Comparison of ENCODE assay signal across 9 cellular contexts in the genomic region with DNA sequence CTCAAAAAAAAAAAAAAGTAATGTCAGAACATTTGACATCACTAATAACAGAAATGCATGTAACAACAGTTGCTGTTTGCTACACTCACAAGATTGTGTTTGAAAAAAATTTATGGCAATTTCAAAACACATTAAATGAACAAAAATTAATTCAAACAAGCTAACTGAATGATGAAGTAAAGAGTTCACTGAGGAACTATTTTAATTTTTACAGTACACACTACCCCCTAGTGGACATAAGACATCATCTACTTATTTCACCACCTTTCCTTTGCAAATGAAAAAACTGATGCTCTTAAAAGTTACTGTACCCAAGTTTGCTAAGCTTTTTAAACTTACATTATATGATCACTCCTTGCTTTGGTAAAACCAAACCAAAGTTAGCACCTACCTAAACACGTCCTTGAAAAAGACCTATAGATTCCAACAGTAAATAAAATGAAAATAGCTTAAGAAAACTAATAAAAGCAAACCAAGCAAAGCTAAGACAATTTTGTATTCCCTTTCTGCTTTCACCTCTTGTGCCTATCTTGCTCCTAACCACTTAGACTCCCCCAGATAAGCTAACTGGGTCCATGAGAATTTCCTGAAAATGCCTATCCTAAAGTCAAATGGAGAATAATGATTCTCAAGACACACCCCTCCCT. TPM values are rescaled to one million over a fixed set of nuclear protein-coding genes. Genes with fewer than 3 reads are reported as not detected.
DNase-seq lines count a peak whose midpoint lies in the region; ATAC-seq, FAIRE-seq and TF ChIP-seq lines count a peak whose summit lies in the region.
"Had no signal": no experiment of that assay in that cellular context is flagged by ENCODE, and none has a peak within 500 bp of the region (broad histone marks: within the 10 kb centered on the region; RNA-seq: fewer than 3 reads in every experiment).

No MANE protein-coding gene starts in this region.

- no peaks in the 10 kb centered on the region for H3K27me3 ChIP-seq in SK-N-SH (ENCODE audit: insufficient read depth)
- no peaks in the 10 kb centered on the region for H3K27me3 ChIP-seq in fibroblast of lung (ENCODE audit: control insufficient read depth, insufficient read depth, low read length)
- no peaks in the 10 kb centered on the region for H3K27me3 ChIP-seq in pancreas
- H3K27me3 ChIP-seq: BLaER1 had no signal

- peak overlapping the region in 1 of 2 experiments; percentile 47; a peak in 2 of 4 replicates for H3K27ac ChIP-seq in SK-N-SH (ENCODE audit: low read depth in 2 of 2, low read length in 1 of 2)
- H3K27ac ChIP-seq in fibroblast of lung (ENCODE audit: insufficient read depth, low read length): no peak overlapping the region
- H3K27ac ChIP-seq in pancreas: no peak overlapping the region
- H3K27ac ChIP-seq: BLaER1 had no signal

- no peaks in the 10 kb centered on the region for H3K9me3 ChIP-seq in SK-N-SH
- H3K9me3 ChIP-seq in fibroblast of lung (ENCODE audit: control insufficient read depth, insufficient read depth, low read depth, low read length): no peaks in the 10 kb centered on the region
- no peaks in the 10 kb centered on the region for H3K9me3 ChIP-seq in pancreas
- H3K9me3 ChIP-seq: BLaER1 had no signal

- H3F3A ChIP-seq in SK-N-SH (replicated peaks; ENCODE audit: insufficient read depth): peaks cover 30% of the 10 kb centered on the region

- CTCF ChIA-PET in SK-N-SH (lab: Yijun Ruan, JAX): interaction anchor here (0.6 to 3.1 kb wide), 37 partner anchors 9 to 742 kb away, joined by 3 to 31 read pairs (median 4); a partner anchor contains a TSS

- TF ChIP-seq CTCF in SK-N-SH (IDR thresholded peaks at IDR 0.05): peak; percentile 77
- TF ChIP-seq CTCF in fibroblast of lung (conservative IDR thresholded peaks at IDR 0.05 in 1 of 2, IDR thresholded peaks at IDR 0.05 in 1 of 2; ENCODE audit: low read depth in 1 of 2, low read length in 2 of 2): peak in 1 of 2 donors; percentile 48
- TF ChIP-seq CTCF in pancreas (IDR thresholded peaks at IDR 0.05): peak; percentile 38 to 64 (median 48)

- POLR2A ChIA-PET in SK-N-SH (lab: Yijun Ruan, JAX): interaction anchor here (0.6 to 2.2 kb wide), 2 partner anchors 12 to 16 kb away, joined by 4 to 10 read pairs; no protein-coding TSS in a partner anchor

- peak; percentile 9 for FAIRE-seq in pancreas (lab: Jason Lieb, UNC)

- peaks cover under 1% of the 10 kb centered on the region for H3K36me3 Mint-ChIP-seq in IgD-negative memory B cell

- H3K79me2 ChIP-seq in SK-N-SH (ENCODE audit: insufficient read depth) (peaks cover 100% of the 10 kb centered on the region), fibroblast of lung (ENCODE audit: control insufficient read depth, insufficient read depth, low read length) (peaks cover 91% of the 10 kb centered on the region)

- H3K9ac ChIP-seq in SK-N-SH (no peak overlapping the region), fibroblast of lung (ENCODE audit: insufficient read depth, low read length) (no peak overlapping the region)
- H3K9ac ChIP-seq: BLaER1 had no signal

- H3K9me2 ChIP-seq in SK-N-SH: no peaks in the 10 kb centered on the region

- H3K27ac Mint-ChIP-seq in IgD-negative memory B cell: peak overlapping the region; percentile 15 to 80 (median 25)

- 0% methylated on average over 1 of the region's 1 CpG for WGBS in SK-N-SH (ENCODE audit: low lambda C conversion rate)
- 15 to 28% methylated on average over 1 of the region's 1 CpG for WGBS in pancreas, 2 donors

- intact Hi-C loops in pancreas (cut with DNase I): loop anchor here in 2 of 3 donors (10.0 kb wide), 1 partner anchor 435 kb away; no protein-coding TSS in a partner anchor

- H3K36me3 ChIP-seq in SK-N-SH (replicated peaks in 1 of 2; ENCODE audit: control insufficient read depth in 1 of 2, insufficient read depth in 2 of 2, low read length in 1 of 2) (peaks cover 0 to 4% of the 10 kb centered on the region in 2 experiments), fibroblast of lung (ENCODE audit: control insufficient read depth, insufficient read depth, low read length) (no peaks in the 10 kb centered on the region), pancreas (no peaks in the 10 kb centered on the region)

- no peak for TF ChIP-seq EP300 in SK-N-SH (IDR thresholded peaks at IDR 0.05; ENCODE audit: borderline replicate concordance in 1 of 2, low read depth in 1 of 2, low read length in 1 of 2)

- H3K4me3 Mint-ChIP-seq in IgD-negative memory B cell: peak overlapping the region in 3 of 4 donors; percentile 10 to 83 (median 70)

- H3K4me1 ChIP-seq in SK-N-SH (ENCODE audit: control insufficient read depth in 1 of 2, insufficient read depth in 2 of 2, low read depth in 1 of 2, low read length in 1 of 2) (peaks cover 7 to 24% of the 10 kb centered on the region in 2 experiments; a peak in 3 of 4 replicates), fibroblast of lung (ENCODE audit: control insufficient read depth, extremely low read depth, insufficient read depth, low read length) (peaks cover 11% of the 10 kb centered on the region), pancreas (peaks cover under 1 to 13% (median 12%) of the 10 kb centered on the region in 3 donors)

- TF ChIP-seq RAD21 in SK-N-SH (IDR thresholded peaks at IDR 0.05; ENCODE audit: low read length): peak; percentile 58

- no peak overlapping the region for H2AFZ ChIP-seq in SK-N-SH (ENCODE audit: low read depth)
- no peak overlapping the region for H2AFZ ChIP-seq in fibroblast of lung (ENCODE audit: low read length)

- H3K4me2 ChIP-seq in SK-N-SH (no peak overlapping the region), fibroblast of lung (ENCODE audit: extremely low read depth, insufficient read depth, low read length) (no peak overlapping the region)
- H3K4me2 ChIP-seq: BLaER1 had no signal

- H3K27me3 Mint-ChIP-seq in IgD-negative memory B cell: no peaks in the 10 kb centered on the region

- H3K9me3 Mint-ChIP-seq in IgD-negative memory B cell: no peaks in the 10 kb centered on the region

- peaks cover 74 to 75% (median 75%) of the 10 kb centered on the region in 3 donors for H3K4me1 Mint-ChIP-seq in IgD-negative memory B cell

- peak; percentile 63 to 89 (median 84) for ATAC-seq in pancreas
- no peak for ATAC-seq in GM21737 (IDR thresholded peaks at IDR 0.05; ENCODE audit: unreplicated experiment)

- H3K4me3 ChIP-seq in SK-N-SH (ENCODE audit: low read depth in 2 of 2, low read length in 1 of 2) (no peak overlapping the region), fibroblast of lung (replicated peaks in 1 of 4; ENCODE audit: control extremely low read depth in 1 of 4, insufficient read depth in 1 of 4, low read depth in 3 of 4, low read length in 4 of 4) (no peak overlapping the region), pancreas (no peak overlapping the region)
- H3K4me3 ChIP-seq: BLaER1 had no signal

- DNase-seq in NCI-H1092 treated with DMSO at 0.1 percent for 48 hours (lab: John Stamatoyannopoulos, UW) (peak; percentile 11), NCI-H1092 (lab: John Stamatoyannopoulos, UW) (no peak), SK-N-SH (peak; percentile 41), fibroblast of lung (ENCODE audit: low read depth in 2 of 2) (peak; percentile 55 to 84), pancreas (no peak)
- no peak for DNase-seq in stimulated activated CD4-positive, alpha-beta T cell treated with anti-CD3 and anti-CD28 coated beads, Interleukin-15, amount 100 ng/mL, for 24 hours

- peaks cover 83% of the 10 kb centered on the region for H4K20me1 ChIP-seq in SK-N-SH (ENCODE audit: insufficient read depth)
- H4K20me1 ChIP-seq in fibroblast of lung (ENCODE audit: control insufficient read depth, extremely low read depth, insufficient read depth, low read length): no peaks in the 10 kb centered on the region

TF ChIP-seq in SK-N-SH, 30 proteins besides CTCF, POLR2A, EP300 and RAD21:
- TF ChIP-seq SMC3 (IDR thresholded peaks at IDR 0.05; ENCODE audit: low read depth, low read length) (peak; percentile 38; the same call in 1 of the 2 replicates), MEF2A (IDR thresholded peaks at IDR 0.05; ENCODE audit: borderline replicate concordance, low read depth) (no peak)

RNA-seq across cellular contexts. Expression of a gene that starts 22.2 kb away (rescaled TPM):
- 245 TPM for polyA plus RNA-seq in IgD-negative memory B cell
- 102 and 121 TPM in 2 replicates for polyA plus RNA-seq in SK-N-SH (2012; rRNA removed)
- polyA plus RNA-seq in SK-N-SH (2012; cell fraction: cytosol; rRNA removed): 128 and 131 TPM in 2 replicates
- polyA plus RNA-seq in SK-N-SH (2012; cell fraction: nucleus; rRNA removed): 39.9 and 65.6 TPM in 2 replicates
- 82.2 and 115 TPM in 2 replicates for total RNA-seq in fibroblast of lung
- 149 and 169 TPM in 2 replicates for polyA plus RNA-seq in fibroblast of lung
- 146 and 170 TPM in 2 replicates for polyA plus RNA-seq in fibroblast of lung (2012)
- 26.1 and 34.6 TPM in 2 replicates for polyA minus RNA-seq in fibroblast of lung (ENCODE audit: low replicate concordance)
- 10 to 100 TPM; 14.7 to 33.2 (median 21.5) TPM for total RNA-seq in pancreas
- polyA plus RNA-seq in pancreas: 10 to 100 TPM; 18.3 to 32.7 TPM

RNA-seq across cellular contexts. Expression of a gene that starts 41.8 kb away (rescaled TPM):
- 99.0 TPM for polyA plus RNA-seq in IgD-negative memory B cell
- 19.8 and 26.0 TPM in 2 replicates for polyA plus RNA-seq in SK-N-SH (2012; rRNA removed)
- 31.6 and 41.1 TPM in 2 replicates for polyA plus RNA-seq in SK-N-SH (2012; cell fraction: cytosol; rRNA removed)
- 10.8 and 16.7 TPM in 2 replicates for polyA plus RNA-seq in SK-N-SH (2012; cell fraction: nucleus; rRNA removed)
- 73.5 and 80.9 TPM in 2 replicates for total RNA-seq in fibroblast of lung
- 56.6 and 60.3 TPM in 2 replicates for polyA plus RNA-seq in fibroblast of lung
- 37.7 and 41.5 TPM in 2 replicates for polyA plus RNA-seq in fibroblast of lung (2012)
- 5.1 and 7.3 TPM in 2 replicates for polyA minus RNA-seq in fibroblast of lung (ENCODE audit: low replicate concordance)
- 10 to 100 TPM; 32.3 to 57.3 (median 45.5) TPM for total RNA-seq in pancreas
- 10 to 100 TPM; 16.0 to 77.5 TPM for polyA plus RNA-seq in pancreas

RNA-seq across cellular contexts. Expression of a gene that starts 47.8 kb away (rescaled TPM):
- polyA plus RNA-seq in IgD-negative memory B cell: 84.5 TPM
- 39.5 and 54.8 TPM in 2 replicates for polyA plus RNA-seq in SK-N-SH (2012; rRNA removed)
- 74.9 and 101 TPM in 2 replicates for polyA plus RNA-seq in SK-N-SH (2012; cell fraction: cytosol; rRNA removed)
- 10.8 and 23.7 TPM in 2 replicates for polyA plus RNA-seq in SK-N-SH (2012; cell fraction: nucleus; rRNA removed)
- 68.0 and 70.1 TPM in 2 replicates for total RNA-seq in fibroblast of lung
- 87.3 and 95.7 TPM in 2 replicates for polyA plus RNA-seq in fibroblast of lung
- polyA plus RNA-seq in fibroblast of lung (2012): 59.2 and 61.1 TPM in 2 replicates
- polyA minus RNA-seq in fibroblast of lung (ENCODE audit: low replicate concordance): 2.8 and 3.1 TPM in 2 replicates
- total RNA-seq in pancreas: 10 to 100 TPM; 12.1 to 28.6 (median 22.8) TPM
- 10 to 100 TPM; 11.8 to 23.8 TPM for polyA plus RNA-seq in pancreas

Comparison
In these comparisons a context has a peak if more than half of its experiments do, and no peak if none do; other contexts are left out.
1. DNase-seq: peak in NCI-H1092 treated with DMSO at 0.1 percent for 48 hours (single experiment), SK-N-SH (single experiment) and fibroblast of lung (2 of 2); none in NCI-H1092 (single experiment), pancreas (0 of 6) and stimulated activated CD4-positive, alpha-beta T cell treated with anti-CD3 and anti-CD28 coated beads, Interleukin-15, amount 100 ng/mL, for 24 hours (single experiment).